In genomic region chr20:23406880-23407279, GRCh38 we compare ENCODE assay signal across 1 cellular context.
TF ChIP-seq lines count a peak whose summit lies in the region.

No MANE protein-coding gene starts in this region.

TF ChIP-seq in HepG2, 621 proteins besides CTCF, POLR2A, EP300 and RAD21 (continued from another document):
- TF ChIP-seq, protein P1, sequence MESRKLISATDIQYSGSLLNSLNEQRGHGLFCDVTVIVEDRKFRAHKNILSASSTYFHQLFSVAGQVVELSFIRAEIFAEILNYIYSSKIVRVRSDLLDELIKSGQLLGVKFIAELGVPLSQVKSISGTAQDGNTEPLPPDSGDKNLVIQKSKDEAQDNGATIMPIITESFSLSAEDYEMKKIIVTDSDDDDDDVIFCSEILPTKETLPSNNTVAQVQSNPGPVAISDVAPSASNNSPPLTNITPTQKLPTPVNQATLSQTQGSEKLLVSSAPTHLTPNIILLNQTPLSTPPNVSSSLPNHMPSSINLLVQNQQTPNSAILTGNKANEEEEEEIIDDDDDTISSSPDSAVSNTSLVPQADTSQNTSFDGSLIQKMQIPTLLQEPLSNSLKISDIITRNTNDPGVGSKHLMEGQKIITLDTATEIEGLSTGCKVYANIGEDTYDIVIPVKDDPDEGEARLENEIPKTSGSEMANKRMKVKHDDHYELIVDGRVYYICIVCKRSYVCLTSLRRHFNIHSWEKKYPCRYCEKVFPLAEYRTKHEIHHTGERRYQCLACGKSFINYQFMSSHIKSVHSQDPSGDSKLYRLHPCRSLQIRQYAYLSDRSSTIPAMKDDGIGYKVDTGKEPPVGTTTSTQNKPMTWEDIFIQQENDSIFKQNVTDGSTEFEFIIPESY (CRISPR knock-in tag; IDR thresholded peaks at IDR 0.05), result no peak
- TF ChIP-seq ZNF329 (CRISPR knock-in tag; IDR thresholded peaks at IDR 0.05; ENCODE audit: low read depth) (no peak), ZNF441 (CRISPR knock-in tag; IDR thresholded peaks at IDR 0.05; ENCODE audit: borderline replicate concordance) (no peak), MTF2 (CRISPR knock-in tag; IDR thresholded peaks at IDR 0.05; ENCODE audit: borderline replicate concordance) (no peak), ZNF282 (IDR thresholded peaks at IDR 0.05; ENCODE audit: partially characterized antibody) (no peak), ASH2L (IDR thresholded peaks at IDR 0.05; ENCODE audit: insufficient read length, low read depth, low read length) (no peak), ZNF891 (CRISPR knock-in tag; IDR thresholded peaks at IDR 0.05) (no peak), MED1 (CRISPR knock-in tag; IDR thresholded peaks at IDR 0.05) (no peak), HNF4A (CRISPR knock-in tag; IDR thresholded peaks at IDR 0.05) (peak; percentile 42; the same call in 1 of the 2 replicates), ZNF383 (CRISPR knock-in tag; IDR thresholded peaks at IDR 0.05; ENCODE audit: borderline replicate concordance) (no peak), HNF4G (IDR thresholded peaks at IDR 0.05; ENCODE audit: borderline replicate concordance, low read depth, low read length) (no peak), HNF4G (CRISPR knock-in tag; IDR thresholded peaks at IDR 0.05; ENCODE audit: borderline replicate concordance, low read depth) (no peak), RAD51 (IDR thresholded peaks at IDR 0.05; ENCODE audit: borderline replicate concordance) (no peak), SYNCRIP (IDR thresholded peaks at IDR 0.05; ENCODE audit: insufficient read depth, low read depth, low read length) (no peak), SKI (IDR thresholded peaks at IDR 0.05; ENCODE audit: partially characterized antibody) (no peak), NFIB (CRISPR knock-in tag; IDR thresholded peaks at IDR 0.05; ENCODE audit: borderline replicate concordance) (no peak), ZFP90 (CRISPR knock-in tag; IDR thresholded peaks at IDR 0.05; ENCODE audit: borderline replicate concordance) (no peak), TBP (CRISPR knock-in tag; IDR thresholded peaks at IDR 0.05) (no peak), NR2F1 (CRISPR knock-in tag; IDR thresholded peaks at IDR 0.05) (peak; percentile 35 to 77), ZNF354B (CRISPR knock-in tag; IDR thresholded peaks at IDR 0.05) (no peak), KDM5A (IDR thresholded peaks at IDR 0.05; ENCODE audit: borderline replicate concordance, low read length) (no peak), KDM1A (CRISPR knock-in tag; IDR thresholded peaks at IDR 0.05) (no peak), ZNF597 (CRISPR knock-in tag; IDR thresholded peaks at IDR 0.05) (no peak), NR2F6 (IDR thresholded peaks at IDR 0.05) (peak; percentile 64), NR2F6 (CRISPR knock-in tag; IDR thresholded peaks at IDR 0.05) (peak; percentile 50), FOXC1 (CRISPR knock-in tag; IDR thresholded peaks at IDR 0.05; ENCODE audit: borderline replicate concordance) (no peak), ZNF143 (CRISPR knock-in tag; IDR thresholded peaks at IDR 0.05) (no peak), ZNF260 (CRISPR knock-in tag; IDR thresholded peaks at IDR 0.05; ENCODE audit: borderline replicate concordance, low read depth) (no peak), ERF (CRISPR knock-in tag; IDR thresholded peaks at IDR 0.05) (no peak), FOXA1 (IDR thresholded peaks at IDR 0.05) (no peak), FOXA1 (CRISPR knock-in tag; IDR thresholded peaks at IDR 0.05) (no peak), FOXO1 (CRISPR knock-in tag; IDR thresholded peaks at IDR 0.05) (no peak), ZNF644 (CRISPR knock-in tag; IDR thresholded peaks at IDR 0.05; ENCODE audit: low read depth) (0 out of 2 replicates have a peak, but pooled peaks have one; percentile 23), ZBED4 (CRISPR knock-in tag; IDR thresholded peaks at IDR 0.05; ENCODE audit: borderline replicate concordance) (no peak), ZNF253 (CRISPR knock-in tag; IDR thresholded peaks at IDR 0.05; ENCODE audit: borderline replicate concordance) (no peak), DMTF1 (CRISPR knock-in tag; IDR thresholded peaks at IDR 0.05) (no peak), RBFOX2 (IDR thresholded peaks at IDR 0.05; ENCODE audit: low read depth, low read length) (no peak)
- TF ChIP-seq, protein P2, sequence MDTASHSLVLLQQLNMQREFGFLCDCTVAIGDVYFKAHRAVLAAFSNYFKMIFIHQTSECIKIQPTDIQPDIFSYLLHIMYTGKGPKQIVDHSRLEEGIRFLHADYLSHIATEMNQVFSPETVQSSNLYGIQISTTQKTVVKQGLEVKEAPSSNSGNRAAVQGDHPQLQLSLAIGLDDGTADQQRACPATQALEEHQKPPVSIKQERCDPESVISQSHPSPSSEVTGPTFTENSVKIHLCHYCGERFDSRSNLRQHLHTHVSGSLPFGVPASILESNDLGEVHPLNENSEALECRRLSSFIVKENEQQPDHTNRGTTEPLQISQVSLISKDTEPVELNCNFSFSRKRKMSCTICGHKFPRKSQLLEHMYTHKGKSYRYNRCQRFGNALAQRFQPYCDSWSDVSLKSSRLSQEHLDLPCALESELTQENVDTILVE (CRISPR knock-in tag; IDR thresholded peaks at IDR 0.05), result no peak
- TF ChIP-seq, protein P3, sequence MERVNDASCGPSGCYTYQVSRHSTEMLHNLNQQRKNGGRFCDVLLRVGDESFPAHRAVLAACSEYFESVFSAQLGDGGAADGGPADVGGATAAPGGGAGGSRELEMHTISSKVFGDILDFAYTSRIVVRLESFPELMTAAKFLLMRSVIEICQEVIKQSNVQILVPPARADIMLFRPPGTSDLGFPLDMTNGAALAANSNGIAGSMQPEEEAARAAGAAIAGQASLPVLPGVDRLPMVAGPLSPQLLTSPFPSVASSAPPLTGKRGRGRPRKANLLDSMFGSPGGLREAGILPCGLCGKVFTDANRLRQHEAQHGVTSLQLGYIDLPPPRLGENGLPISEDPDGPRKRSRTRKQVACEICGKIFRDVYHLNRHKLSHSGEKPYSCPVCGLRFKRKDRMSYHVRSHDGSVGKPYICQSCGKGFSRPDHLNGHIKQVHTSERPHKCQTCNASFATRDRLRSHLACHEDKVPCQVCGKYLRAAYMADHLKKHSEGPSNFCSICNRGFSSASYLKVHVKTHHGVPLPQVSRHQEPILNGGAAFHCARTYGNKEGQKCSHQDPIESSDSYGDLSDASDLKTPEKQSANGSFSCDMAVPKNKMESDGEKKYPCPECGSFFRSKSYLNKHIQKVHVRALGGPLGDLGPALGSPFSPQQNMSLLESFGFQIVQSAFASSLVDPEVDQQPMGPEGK (CRISPR knock-in tag; IDR thresholded peaks at IDR 0.05), result no peak
